Comparison of ENCODE assay signal across 19 cellular contexts in the genomic region with DNA sequence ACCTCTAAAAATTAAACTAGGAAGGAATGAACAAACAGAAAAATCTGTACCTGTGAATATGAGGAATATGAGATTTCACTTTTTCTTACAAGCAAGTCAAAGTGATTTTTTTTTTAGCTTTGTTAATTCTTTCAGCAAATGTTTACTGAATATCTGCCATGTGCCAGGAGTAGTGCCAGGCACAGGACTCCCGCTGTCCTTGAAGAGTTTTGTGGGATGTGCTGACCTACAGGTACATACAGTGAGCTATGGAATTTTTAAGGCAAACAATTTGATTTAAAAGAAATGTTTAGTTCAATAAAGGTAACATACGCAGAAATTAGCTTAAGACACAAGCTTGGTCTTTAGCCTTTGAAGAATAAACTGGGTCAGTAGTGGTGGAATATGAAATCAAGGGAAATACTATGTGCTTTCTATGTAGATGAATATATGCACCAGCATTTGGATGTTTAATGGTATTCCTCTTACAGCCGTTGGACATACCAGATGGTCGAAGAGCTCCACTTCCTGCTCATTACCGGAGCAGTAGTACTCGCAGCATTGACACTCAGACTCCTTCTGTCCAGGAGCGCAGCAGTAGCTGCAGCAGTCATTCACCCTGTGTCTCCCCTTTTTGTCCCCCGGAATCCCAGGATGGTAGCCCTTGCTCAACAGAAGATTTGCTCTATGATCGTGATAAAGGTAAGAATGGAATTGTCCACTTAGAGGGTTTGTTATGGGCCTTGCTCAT.
A peak's percentile ranks its signal among the peaks of the same experiment; 100 is the strongest.
DNase-seq lines count a peak whose midpoint lies in the region; ATAC-seq lines count a peak whose summit lies in the region.
"Had no signal": no experiment of that assay in that cellular context is flagged by ENCODE, and none has a peak within 500 bp of the region (broad histone marks: within the 10 kb centered on the region; RNA-seq: fewer than 3 reads in every experiment).

No MANE protein-coding gene starts in this region.

- peak overlapping the region; percentile 10 for H3K27ac Mint-ChIP-seq in activated CD4-positive, alpha-beta T cell treated with anti-CD3 and anti-CD28 coated beads, Interleukin-2, amount 10 ng/mL, durations not matched to agents 24 days and 14 days
- no peak overlapping the region for H3K27ac Mint-ChIP-seq in naive thymus-derived CD8-positive, alpha-beta T cell
- H3K27ac Mint-ChIP-seq: CD14-positive monocyte, HFFc6 had no signal

- H3K4me1 Mint-ChIP-seq in activated CD4-positive, alpha-beta T cell treated with anti-CD3 and anti-CD28 coated beads, Interleukin-2, amount 10 ng/mL, durations not matched to agents 24 days and 14 days: peaks cover 9% of the 10 kb centered on the region
- H3K4me1 Mint-ChIP-seq in naive thymus-derived CD8-positive, alpha-beta T cell: peaks cover 23 to 42% (median 26%) of the 10 kb centered on the region in 4 donors
- H3K4me1 Mint-ChIP-seq: CD14-positive monocyte had no signal

- H3K27me3 Mint-ChIP-seq in activated CD4-positive, alpha-beta T cell treated with anti-CD3 and anti-CD28 coated beads, Interleukin-2, amount 10 ng/mL, durations not matched to agents 24 days and 14 days: no peaks in the 10 kb centered on the region
- H3K27me3 Mint-ChIP-seq in naive thymus-derived CD8-positive, alpha-beta T cell: no peaks in the 10 kb centered on the region
- H3K27me3 Mint-ChIP-seq: CD4-positive, alpha-beta memory T cell had no signal

- H3K36me3 Mint-ChIP-seq in activated CD4-positive, alpha-beta T cell treated with anti-CD3 and anti-CD28 coated beads, Interleukin-2, amount 10 ng/mL, durations not matched to agents 24 days and 14 days (ENCODE audit: low read depth): peaks cover 41% of the 10 kb centered on the region
- peaks cover 24 to 52% (median 39%) of the 10 kb centered on the region in 3 donors for H3K36me3 Mint-ChIP-seq in naive thymus-derived CD8-positive, alpha-beta T cell

- H3K9me3 Mint-ChIP-seq in activated CD4-positive, alpha-beta T cell treated with anti-CD3 and anti-CD28 coated beads, Interleukin-2, amount 10 ng/mL, durations not matched to agents 24 days and 14 days: peaks cover 20% of the 10 kb centered on the region
- no peaks in the 10 kb centered on the region for H3K9me3 Mint-ChIP-seq in naive thymus-derived CD8-positive, alpha-beta T cell
- H3K9me3 Mint-ChIP-seq: CD4-positive, alpha-beta memory T cell; HFFc6 had no signal

- intact Hi-C loops in activated CD4-positive, alpha-beta T cell treated with anti-CD3 and anti-CD28 coated beads, Interleukin-2, amount 10 ng/mL, durations not matched to agents 24 days and 14 days (cut with micrococcal nuclease): no loop called here

- no peak for DNase-seq in activated CD4-positive, alpha-beta T cell treated with anti-CD3 and anti-CD28 coated beads, Interleukin-2, amount 10 ng/mL, durations not matched to agents 24 days and 14 days
- DNase-seq in activated CD4-positive, alpha-beta T cell treated with anti-CD3 and anti-CD28 coated beads for 1 hour: no peak
- DNase-seq in NCI-H1694 (lab: John Stamatoyannopoulos, UW): peak; percentile 4
- DNase-seq in NCI-H69 (lab: John Stamatoyannopoulos, UW): peak; percentile 18
- peak; percentile 50 for DNase-seq in cerebellum (ENCODE audit: low spot score)
- DNase-seq in activated effector memory CD4-positive, alpha-beta T cell treated with Interleukin-2 at 50 U/mL for 16 hours: no peak
- no peak for DNase-seq in naive thymus-derived CD8-positive, alpha-beta T cell
- DNase-seq: 8988T; CD4-positive, alpha-beta memory T cell; DMS53; DND-41; EL; GOT3; H7; HFFc6; IMR-90 had no signal

- no peak for ATAC-seq in naive thymus-derived CD8-positive, alpha-beta T cell
- ATAC-seq in GM21576 (IDR thresholded peaks at IDR 0.05; ENCODE audit: unreplicated experiment): no peak
- ATAC-seq: HCT116 had no signal

- POLR2A ChIA-PET in naive thymus-derived CD8-positive, alpha-beta T cell (lab: Charles Lee): no interaction called here

- no peak overlapping the region for H3K4me3 Mint-ChIP-seq in activated CD4-positive, alpha-beta T cell treated with anti-CD3 and anti-CD28 coated beads, Interleukin-2, amount 10 ng/mL, durations not matched to agents 24 days and 14 days
- H3K4me3 Mint-ChIP-seq in naive thymus-derived CD8-positive, alpha-beta T cell: no peak overlapping the region
- H3K4me3 Mint-ChIP-seq: CD14-positive monocyte; CD4-positive, alpha-beta memory T cell; HFFc6 had no signal

Comparison
In these comparisons a context has a peak if more than half of its experiments do, and no peak if none do; other contexts are left out.
1. DNase-seq: peak in NCI-H1694 (single experiment), NCI-H69 (single experiment) and cerebellum (single experiment); none in activated CD4-positive, alpha-beta T cell treated with anti-CD3 and anti-CD28 coated beads, Interleukin-2, amount 10 ng/mL, durations not matched to agents 24 days and 14 days (single experiment), activated CD4-positive, alpha-beta T cell treated with anti-CD3 and anti-CD28 coated beads for 1 hour (single experiment), activated effector memory CD4-positive, alpha-beta T cell treated with Interleukin-2 at 50 U/mL for 16 hours (single experiment) and naive thymus-derived CD8-positive, alpha-beta T cell (0 of 10).